In genomic region chr3:30167511-30168135, GRCh38 we compare ENCODE assay signal across 1 cellular context.
TF ChIP-seq lines count a peak whose summit lies in the region.

No MANE protein-coding gene starts in this region.

TF ChIP-seq in endothelial cell of umbilical vein, 7 proteins besides CTCF, POLR2A, EP300 and RAD21:
- TF ChIP-seq GATA2 (IDR thresholded peaks at IDR 0.05; ENCODE audit: insufficient read depth, insufficient read length, low read depth, low read length), result no peak
- TF ChIP-seq MYC (IDR thresholded peaks at IDR 0.05; ENCODE audit: low read depth, low read length), result no peak
- TF ChIP-seq FOS (IDR thresholded peaks at IDR 0.05; ENCODE audit: borderline replicate concordance, insufficient read depth, low read length), result no peak
- TF ChIP-seq EZH2 (IDR thresholded peaks at IDR 0.05; ENCODE audit: borderline replicate concordance, low read depth, low read length, severe bottlenecking), result no peak
- no peak for TF ChIP-seq MAX (IDR thresholded peaks at IDR 0.05; ENCODE audit: insufficient read depth, insufficient read length)
- TF ChIP-seq POLR2AphosphoS5 (IDR thresholded peaks at IDR 0.05; ENCODE audit: insufficient read depth, low read depth, low read length), result no peak
- no peak for TF ChIP-seq JUN (IDR thresholded peaks at IDR 0.05; ENCODE audit: borderline replicate concordance, insufficient read depth, insufficient read length, low read depth)
